26 cellular contexts compared by ENCODE assay signal in genomic region chrX:13285693-13286092, GRCh38. TPM values are rescaled to one million over a fixed set of nuclear protein-coding genes. Genes with fewer than 3 reads are reported as not detected.
DNase-seq lines count a peak whose midpoint lies in the region; ATAC-seq and TF ChIP-seq lines count a peak whose summit lies in the region.
"Had no signal": no experiment of that assay in that cellular context is flagged by ENCODE, and none has a peak within 500 bp of the region (broad histone marks: within the 10 kb centered on the region; RNA-seq: fewer than 3 reads in every experiment).

No MANE protein-coding gene starts in this region.

- H3K27me3 Mint-ChIP-seq in endodermal cell (ENCODE audit: insufficient read depth) (no peaks in the 10 kb centered on the region), mesothelial cell of epicardium (ENCODE audit: low read depth) (no peaks in the 10 kb centered on the region)
- H3K27me3 Mint-ChIP-seq: CD4-positive, alpha-beta T cell had no signal

- no peak overlapping the region for H3K27ac Mint-ChIP-seq in endodermal cell
- H3K27ac Mint-ChIP-seq in mesothelial cell of epicardium = peak overlapping the region; percentile 54
- H3K27ac Mint-ChIP-seq: CD4-positive, alpha-beta T cell had no signal

- peaks cover 21% of the 10 kb centered on the region for H3K9me3 ChIP-seq in endodermal cell (ENCODE audit: control insufficient read depth, low read length)

- peak; percentile 20 for TF ChIP-seq CTCF in endodermal cell (conservative IDR thresholded peaks at IDR 0.05)
- TF ChIP-seq CTCF in mesothelial cell of epicardium (IDR thresholded peaks at IDR 0.05; ENCODE audit: unreplicated experiment) = no peak

- H3K9me3 Mint-ChIP-seq in endodermal cell (peaks cover 77% of the 10 kb centered on the region), mesothelial cell of epicardium (peaks cover 59% of the 10 kb centered on the region)
- H3K9me3 Mint-ChIP-seq: CD4-positive, alpha-beta T cell had no signal

- ATAC-seq in HG02623 (IDR thresholded peaks at IDR 0.05; ENCODE audit: unreplicated experiment) = no peak
- ATAC-seq: GM12878, Right ventricle myocardium inferior had no signal

- WGBS in endodermal cell (ENCODE audit: insufficient coverage in 1 of 2, insufficient read length in 1 of 2), 2 experiments = 83 to 94% methylated on average over 1 to 7 of the region's 7 CpGs

- no peak overlapping the region for H3K4me3 ChIP-seq in endodermal cell (ENCODE audit: low read length)
- H3K4me3 ChIP-seq: GM12878, GM23248, Peyer's patch had no signal

- H3K9ac ChIP-seq in endodermal cell (ENCODE audit: extremely low read depth, low read length, poor library complexity, severe bottlenecking) = no peak overlapping the region
- H3K9ac ChIP-seq: GM23248 had no signal

- H3K36me3 Mint-ChIP-seq in endodermal cell (ENCODE audit: low read depth) (peaks cover 4% of the 10 kb centered on the region), mesothelial cell of epicardium (peaks cover 6% of the 10 kb centered on the region)

- H3K4me1 ChIP-seq in endodermal cell (ENCODE audit: control insufficient read depth, insufficient read depth, low read length) = no peaks in the 10 kb centered on the region
- H3K4me1 ChIP-seq: Peyer's patch had no signal

- H3K36me3 ChIP-seq in endodermal cell (ENCODE audit: control insufficient read depth, insufficient read depth, low read length) = no peaks in the 10 kb centered on the region
- H3K36me3 ChIP-seq: Peyer's patch had no signal

- H3K27me3 ChIP-seq in endodermal cell (ENCODE audit: control insufficient read depth, insufficient read depth, low read length, poor library complexity, severe bottlenecking) = no peaks in the 10 kb centered on the region
- H3K27me3 ChIP-seq: Peyer's patch had no signal

- H3K4me3 Mint-ChIP-seq in endodermal cell (no peak overlapping the region), mesothelial cell of epicardium (no peak overlapping the region)
- H3K4me3 Mint-ChIP-seq: CD4-positive, alpha-beta T cell had no signal

- H3K4me1 Mint-ChIP-seq in endodermal cell = peaks cover 4% of the 10 kb centered on the region
- H3K4me1 Mint-ChIP-seq in mesothelial cell of epicardium = peaks cover 17% of the 10 kb centered on the region

- peak; percentile 50 for DNase-seq in RPMI7951 (ENCODE audit: low read depth)
- DNase-seq in endodermal cell = peak; percentile 57
- DNase-seq in mesothelial cell of epicardium (ENCODE audit: low spot score in 2 of 2, unreplicated experiment in 2 of 2) = no peak
- DNase-seq in activated CD4-positive, alpha-beta T cell treated with anti-CD3 and anti-CD28 coated beads for 4 hours = no peak
- DNase-seq in NCI-H345 treated with DMSO at 0.1 percent for 48 hours (lab: John Stamatoyannopoulos, UW; ENCODE audit: unreplicated experiment) = no peak
- DNase-seq in NCI-H2227 (lab: John Stamatoyannopoulos, UW; ENCODE audit: unreplicated experiment) = no peak
- DNase-seq: CD4-positive, alpha-beta T cell; COR-L47; DMS79; GM23248; HCEC 1CT; KG1; NCI-H1092; NCI-H1436; NCI-H1930; NCI-H226; NCI-H524; NCI-H82; Peyer's patch had no signal

- H3K27ac ChIP-seq in endodermal cell (ENCODE audit: low read depth, low read length) = no peak overlapping the region
- H3K27ac ChIP-seq: Peyer's patch had no signal

RNA-seq across cellular contexts. Expression of gene ATXN3L, which starts 34.2 kb away (rescaled TPM):
- not detected in 2 replicates for total RNA-seq in RPMI7951 (2014; rRNA removed; shearing (Covaris generic))
- total RNA-seq in endodermal cell = not detected
- not detected for polyA plus RNA-seq in endodermal cell (2013, experiment 1 of 2)
- polyA plus RNA-seq in endodermal cell (2013, experiment 2 of 2) = not detected
- total RNA-seq in mesothelial cell of epicardium = not detected in 3 replicates
- total RNA-seq: CD4-positive, alpha-beta T cell; GM12878; GM23248; HT1080; OCI-LY7; Peyer's patch; Right ventricle myocardium inferior; SK-MEL-5 had no signal
- polyA plus RNA-seq: BJ, GM12878, GM23248 had no signal

Comparison
In these comparisons a context has a peak if more than half of its experiments do, and no peak if none do; other contexts are left out.
1. DNase-seq: peak in RPMI7951 (single experiment) and endodermal cell (single experiment); none in mesothelial cell of epicardium (0 of 2), activated CD4-positive, alpha-beta T cell treated with anti-CD3 and anti-CD28 coated beads for 4 hours (0 of 2), NCI-H345 treated with DMSO at 0.1 percent for 48 hours (single experiment) and NCI-H2227 (single experiment).